9 cellular contexts compared by ENCODE assay signal in genomic region chr2:110674620-110675555, GRCh38. TPM values are rescaled to one million over a fixed set of nuclear protein-coding genes. Genes with fewer than 3 reads are reported as not detected.
A peak's percentile ranks its signal among the peaks of the same experiment; 100 is the strongest.
DNase-seq lines count a peak whose midpoint lies in the region; ATAC-seq and TF ChIP-seq lines count a peak whose summit lies in the region.
"Had no signal": no experiment of that assay in that cellular context is flagged by ENCODE, and none has a peak within 500 bp of the region (broad histone marks: within the 10 kb centered on the region; RNA-seq: fewer than 3 reads in every experiment).

No MANE protein-coding gene starts in this region.

- no peaks in the 10 kb centered on the region for H3K9me2 ChIP-seq in OCI-LY7 (ENCODE audit: insufficient read depth, low read length)

- no peak for TF ChIP-seq POLR2A in gastrocnemius medialis (IDR thresholded peaks at IDR 0.05)

- intact Hi-C loops in CD4-positive, alpha-beta T cell (cut with DNase I, micrococcal nuclease) = loop anchor here (5.0 kb wide), 3 partner anchors 72 to 1377 kb away; no protein-coding TSS in a partner anchor
- intact Hi-C loops in OCI-LY7 (cut with micrococcal nuclease; ENCODE audit: unreplicated experiment) (loop anchor here (1.0 to 10.0 kb wide), 2 partner anchors 73 to 450 kb away; partner anchors contain the start of gene BCL2L11), gastrocnemius medialis (cut with DNase I; ENCODE audit: low total_unique reads) (no loop called here)

- peaks cover 18% of the 10 kb centered on the region; the same call in 1 of the 2 replicates for H4K20me1 ChIP-seq in OCI-LY7 (ENCODE audit: insufficient read depth, low read length)

- H3K27me3 ChIP-seq in CD4-positive, alpha-beta T cell (ENCODE audit: control insufficient read depth, insufficient read depth, low read length) = no peaks in the 10 kb centered on the region
- no peaks in the 10 kb centered on the region for H3K27me3 ChIP-seq in gastrocnemius medialis

- POLR2A ChIA-PET in CD4-positive, alpha-beta T cell (lab: Charles Lee) = no interaction called here
- POLR2A ChIA-PET in OCI-LY7 (lab: Charles Lee) = interaction anchor here (0.7 to 1.1 kb wide), 3 partner anchors 17 to 1868 kb away, joined by 3 to 4 read pairs (median 3); no protein-coding TSS in a partner anchor

- CTCF ChIA-PET in CD4-positive, alpha-beta T cell (lab: Charles Lee) = no interaction called here
- CTCF ChIA-PET in OCI-LY7 (lab: Charles Lee; ENCODE audit: unreplicated experiment) = no interaction called here

- H3K4me2 ChIP-seq in OCI-LY7 (ENCODE audit: low read length) = peak overlapping the region; percentile 97

- TF ChIP-seq CTCF in CD4-positive, alpha-beta T cell (IDR thresholded peaks at IDR 0.05) = no peak
- TF ChIP-seq CTCF in OCI-LY7 (conservative IDR thresholded peaks at IDR 0.05; ENCODE audit: low read length) = no peak
- TF ChIP-seq CTCF in choroid plexus epithelial cell (conservative IDR thresholded peaks at IDR 0.05; ENCODE audit: low read depth, low read length) = no peak
- no peak for TF ChIP-seq CTCF in gastrocnemius medialis (IDR thresholded peaks at IDR 0.05 in 4 of 5, conservative IDR thresholded peaks at IDR 0.05 in 1 of 5)

- H3K4me1 ChIP-seq in OCI-LY7 (ENCODE audit: insufficient read depth, low read length, poor library complexity, severe bottlenecking) = peaks cover 34% of the 10 kb centered on the region
- H3K4me1 ChIP-seq in gastrocnemius medialis = peaks cover 4 to 12% of the 10 kb centered on the region in 2 donors

- peak overlapping the region; percentile 74 for H3K4me3 Mint-ChIP-seq in CD4-positive, alpha-beta T cell

- H3K27ac ChIP-seq in CD4-positive, alpha-beta T cell (ENCODE audit: low read depth, low read length) = no peak overlapping the region
- H3K27ac ChIP-seq in OCI-LY7 (ENCODE audit: low read depth, low read length, poor library complexity, severe bottlenecking) = peak overlapping the region; percentile 91
- H3K27ac ChIP-seq in gastrocnemius medialis = no peak overlapping the region
- H3K27ac ChIP-seq: psoas muscle had no signal

- peak in 1 of 10 experiments; percentile 11 for DNase-seq in CD4-positive, alpha-beta T cell
- DNase-seq in OCI-LY7 (ENCODE audit: low spot score) = peak; percentile 91
- peak; percentile 64 for DNase-seq in choroid plexus epithelial cell (ENCODE audit: low read depth)
- peak; percentile 84 for DNase-seq in renal cortical epithelial cell (ENCODE audit: low read depth)
- no peak for DNase-seq in NCI-H526 treated with DMSO at 0.1 percent for 48 hours (lab: John Stamatoyannopoulos, UW)
- DNase-seq in gastrocnemius medialis = no peak

- no peaks in the 10 kb centered on the region for H3K9me3 Mint-ChIP-seq in CD4-positive, alpha-beta T cell

- ATAC-seq in CD4-positive, alpha-beta T cell (ENCODE audit: poor library complexity) = no peak
- ATAC-seq in GM19023 (IDR thresholded peaks at IDR 0.05; ENCODE audit: unreplicated experiment) (peak; percentile 85), HG03060 (IDR thresholded peaks at IDR 0.05; ENCODE audit: low read depth, unreplicated experiment) (peak; percentile 81), gastrocnemius medialis (no peak)
- ATAC-seq: psoas muscle had no signal

- no TSS peak for BruUV-seq in OCI-LY7 (replicated peaks; lab: Mats Ljungman, UMichigan)

- in situ Hi-C loops in gastrocnemius medialis (cut with MboI; ENCODE audit: low sequenced_read_pairs in 4 of 4) = no loop called here

- no peak overlapping the region for H3K27ac Mint-ChIP-seq in CD4-positive, alpha-beta T cell

- peak overlapping the region; percentile 92 for H3K4me3 ChIP-seq in OCI-LY7 (ENCODE audit: low read depth, low read length, poor library complexity, severe bottlenecking)
- H3K4me3 ChIP-seq in choroid plexus epithelial cell (ENCODE audit: low read depth, low read length) = peak overlapping the region; percentile 1
- no peak overlapping the region for H3K4me3 ChIP-seq in gastrocnemius medialis
- H3K4me3 ChIP-seq: psoas muscle had no signal

- peaks cover 5% of the 10 kb centered on the region for H3K36me3 Mint-ChIP-seq in CD4-positive, alpha-beta T cell (ENCODE audit: low read depth)

- H3K79me2 ChIP-seq in OCI-LY7 (ENCODE audit: insufficient read depth, low read depth, low read length) = peaks cover 76% of the 10 kb centered on the region

- no peaks in the 10 kb centered on the region for H3K9me3 ChIP-seq in CD4-positive, alpha-beta T cell (ENCODE audit: control insufficient read depth, low read length)
- H3K9me3 ChIP-seq in OCI-LY7 (ENCODE audit: low read length) (no peaks in the 10 kb centered on the region), gastrocnemius medialis (no peaks in the 10 kb centered on the region)
- H3K9me3 ChIP-seq: psoas muscle had no signal

- no peak overlapping the region for H2AFZ ChIP-seq in OCI-LY7 (ENCODE audit: low read length)

- H3K4me1 Mint-ChIP-seq in CD4-positive, alpha-beta T cell (ENCODE audit: low read depth) = peaks cover 21% of the 10 kb centered on the region

- H3K36me3 ChIP-seq in OCI-LY7 (ENCODE audit: insufficient read depth, low read length) (peaks cover 68% of the 10 kb centered on the region), gastrocnemius medialis (no peaks in the 10 kb centered on the region)

- H3K27me3 Mint-ChIP-seq in CD4-positive, alpha-beta T cell = no peaks in the 10 kb centered on the region

RNA-seq across cellular contexts. Expression of gene BUB1, which starts 3.0 kb away (rescaled TPM):
- total RNA-seq in CD4-positive, alpha-beta T cell = 1 to 10 TPM; 1.6 to 3.5 TPM
- total RNA-seq in OCI-LY7 (2014; rRNA removed; shearing (Covaris generic)) = 107 and 125 TPM in 2 replicates
- total RNA-seq in OCI-LY7 (2022) (180 and 195 TPM in 2 replicates), renal cortical epithelial cell (2.2 and 23.4 TPM in 2 replicates), gastrocnemius medialis (under 1 TPM in 2 of 4 donors, not detected in 2; 0.27 to 0.59 TPM)

RNA-seq across cellular contexts. Expression of gene ACOXL, which starts 57.5 kb away (rescaled TPM):
- total RNA-seq in CD4-positive, alpha-beta T cell = not detected
- total RNA-seq in OCI-LY7 (2014; rRNA removed; shearing (Covaris generic)) = 1.4 and 2.7 TPM in 2 replicates
- total RNA-seq in OCI-LY7 (2022) = 0.81 TPM in 1 of 2 replicates, not detected in the other
- 0.69 TPM in 1 of 2 replicates, not detected in the other for total RNA-seq in renal cortical epithelial cell
- total RNA-seq in gastrocnemius medialis = not detected
- total RNA-seq: psoas muscle had no signal

Comparison
In these comparisons a context has a peak if more than half of its experiments do, and no peak if none do; other contexts are left out.
1. ATAC-seq: peak in GM19023 (single experiment) and HG03060 (single experiment); none in CD4-positive, alpha-beta T cell (single experiment) and gastrocnemius medialis (0 of 2).
2. DNase-seq: peak in OCI-LY7 (single experiment), choroid plexus epithelial cell (single experiment) and renal cortical epithelial cell (single experiment); none in NCI-H526 treated with DMSO at 0.1 percent for 48 hours (single experiment) and gastrocnemius medialis (0 of 2).
3. H3K4me3 ChIP-seq: peak in OCI-LY7 (single experiment) and choroid plexus epithelial cell (single experiment); none in gastrocnemius medialis (0 of 4).